ENCODE assay signal across 10 cellular contexts in the genomic region with DNA sequence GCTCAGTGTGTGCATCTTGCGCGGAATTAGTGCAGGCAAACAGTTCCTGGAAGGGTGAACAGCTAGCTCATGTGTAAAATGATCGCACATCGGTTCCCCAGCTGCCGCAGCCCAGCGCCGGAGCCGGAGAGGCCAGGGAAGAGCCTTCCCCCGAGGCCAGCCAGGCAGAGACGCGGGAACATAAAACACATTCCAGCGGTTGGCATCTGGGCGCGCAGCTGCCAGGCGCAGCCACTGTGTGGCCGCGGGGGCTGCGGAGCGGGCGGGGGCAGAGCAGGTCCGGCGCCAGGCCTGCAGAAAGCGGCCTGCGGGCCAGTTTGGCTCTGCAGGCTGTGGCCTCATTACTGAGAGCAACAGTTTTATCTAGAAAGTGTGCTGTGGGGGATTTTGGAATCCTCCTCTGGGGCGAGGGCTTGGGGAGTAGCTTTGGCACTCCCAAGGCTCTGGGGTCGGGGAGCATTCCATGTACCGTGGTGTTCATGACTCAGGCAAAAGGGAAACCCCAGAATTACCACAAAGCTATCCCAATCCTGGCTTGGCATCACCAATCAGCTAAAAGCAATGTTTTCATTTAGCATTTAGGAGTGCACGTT.
DNase-seq lines count a peak whose midpoint lies in the region; ATAC-seq and TF ChIP-seq lines count a peak whose summit lies in the region.
"Had no signal": no experiment of that assay in that cellular context is flagged by ENCODE, and none has a peak within 500 bp of the region (broad histone marks: within the 10 kb centered on the region; RNA-seq: fewer than 3 reads in every experiment).

No MANE protein-coding gene starts in this region.

- H3K9me3 Mint-ChIP-seq in endothelial cell (ENCODE audit: unreplicated experiment) = no peaks in the 10 kb centered on the region
- H3K9me3 Mint-ChIP-seq in activated CD4-positive, alpha-beta memory T cell treated with anti-CD3 and anti-CD28 coated beads, Interleukin-2, amount 10 ng/mL, durations not matched to agents 7 days and 5 days = no peaks in the 10 kb centered on the region
- no peaks in the 10 kb centered on the region for H3K9me3 Mint-ChIP-seq in CD8-positive, alpha-beta T cell

- H2BK120ac ChIP-seq in mesenchymal stem cell (ENCODE audit: low read depth, low read length) = peak overlapping the region; percentile 94

- H3K4ac ChIP-seq in mesenchymal stem cell (ENCODE audit: low read depth in 1 of 2, low read length in 2 of 2) = peak overlapping the region; percentile 47 to 75

- H3K27ac ChIP-seq in A673 (ENCODE audit: low read depth, low read length, poor library complexity, severe bottlenecking) = no peak overlapping the region
- peak overlapping the region; percentile 61 for H3K27ac ChIP-seq in mesenchymal stem cell (ENCODE audit: low read length, poor library complexity, severe bottlenecking)
- H3K27ac ChIP-seq in CD8-positive, alpha-beta T cell (ENCODE audit: low read depth, low read length) = no peak overlapping the region

- CTCF ChIA-PET in A673 (lab: Charles Lee) = interaction anchor here (0.6 kb wide), 1 partner anchor 182 kb away, joined by 3 read pairs; no protein-coding TSS in a partner anchor
- CTCF ChIA-PET in activated CD4-positive, alpha-beta memory T cell treated with anti-CD3 and anti-CD28 coated beads, Interleukin-2, amount 10 ng/mL, durations not matched to agents 7 days and 5 days (lab: Charles Lee) = interaction anchor here (0.7 kb wide), 1 partner anchor 342 kb away, joined by 4 read pairs; no protein-coding TSS in a partner anchor
- CTCF ChIA-PET in CD8-positive, alpha-beta T cell (lab: Charles Lee) = no interaction called here

- POLR2A ChIA-PET in A673 (lab: Charles Lee; ENCODE audit: low non-redundant PET) = no interaction called here
- POLR2A ChIA-PET in activated CD4-positive, alpha-beta memory T cell treated with anti-CD3 and anti-CD28 coated beads, Interleukin-2, amount 10 ng/mL, durations not matched to agents 7 days and 5 days (lab: Charles Lee) = no interaction called here
- POLR2A ChIA-PET in CD8-positive, alpha-beta T cell (lab: Charles Lee) = interaction anchor here (1.2 kb wide), 1 partner anchor 515 kb away, joined by 3 read pairs; the partner anchor contains the start of genes PEX1 and RBM48

- peak overlapping the region; percentile 3 for H3K4me3 Mint-ChIP-seq in endothelial cell (ENCODE audit: unreplicated experiment)
- no peak overlapping the region for H3K4me3 Mint-ChIP-seq in activated CD4-positive, alpha-beta memory T cell treated with anti-CD3 and anti-CD28 coated beads, Interleukin-2, amount 10 ng/mL, durations not matched to agents 7 days and 5 days
- no peak overlapping the region for H3K4me3 Mint-ChIP-seq in CD8-positive, alpha-beta T cell

- peak overlapping the region in 1 of 2 experiments; percentile 65 for H3K14ac ChIP-seq in mesenchymal stem cell (ENCODE audit: low read length in 2 of 2)

- H3K27ac Mint-ChIP-seq in endothelial cell (ENCODE audit: unreplicated experiment) = no peak overlapping the region
- H3K27ac Mint-ChIP-seq in activated CD4-positive, alpha-beta memory T cell treated with anti-CD3 and anti-CD28 coated beads, Interleukin-2, amount 10 ng/mL, durations not matched to agents 7 days and 5 days = no peak overlapping the region
- no peak overlapping the region for H3K27ac Mint-ChIP-seq in CD8-positive, alpha-beta T cell
- H3K27ac Mint-ChIP-seq: CD14-positive monocyte had no signal

- peak overlapping the region; percentile 77 for H4K91ac ChIP-seq in mesenchymal stem cell (ENCODE audit: low read length)

- no peaks in the 10 kb centered on the region for H3K9me3 ChIP-seq in A673 (ENCODE audit: low read depth, low read length, poor library complexity, severe bottlenecking)
- peaks cover 1% of the 10 kb centered on the region; the same call in 1 of the 2 replicates for H3K9me3 ChIP-seq in MG63
- no peaks in the 10 kb centered on the region for H3K9me3 ChIP-seq in mesenchymal stem cell (ENCODE audit: control insufficient read depth, low read length)
- H3K9me3 ChIP-seq in CD8-positive, alpha-beta T cell (ENCODE audit: low read length) = no peaks in the 10 kb centered on the region

- peak overlapping the region; percentile 62 for H4K8ac ChIP-seq in mesenchymal stem cell (ENCODE audit: low read length)

- intact Hi-C loops in A673 (cut with micrococcal nuclease; ENCODE audit: unreplicated experiment) = no loop called here
- intact Hi-C loops in CD8-positive, alpha-beta T cell (cut with DNase I, micrococcal nuclease) = no loop called here

- H3K4me3 ChIP-seq in A673 (ENCODE audit: low read depth, low read length, poor library complexity, severe bottlenecking) = no peak overlapping the region
- peak overlapping the region; percentile 24 for H3K4me3 ChIP-seq in MG63
- H3K4me3 ChIP-seq in mesenchymal stem cell (ENCODE audit: insufficient read depth in 1 of 2, low read depth in 1 of 2, low read length in 2 of 2) = peak overlapping the region in 1 of 2 experiments; percentile 70
- no peak overlapping the region for H3K4me3 ChIP-seq in CD8-positive, alpha-beta T cell (ENCODE audit: low read depth, low read length)

- DNase-seq in A673 (ENCODE audit: low spot score) = peak; percentile 22
- DNase-seq in MG63 = peak; percentile 89
- DNase-seq in endothelial cell (ENCODE audit: low spot score) = peak; percentile 32
- peak; percentile 90 for DNase-seq in mesenchymal stem cell
- DNase-seq in occipital lobe (lab: John Stamatoyannopoulos, UW) = no peak
- DNase-seq in activated CD4-positive, alpha-beta memory T cell treated with anti-CD3 and anti-CD28 coated beads, Interleukin-2, amount 10 ng/mL, durations not matched to agents 7 days and 5 days = no peak
- no peak for DNase-seq in CD8-positive, alpha-beta T cell
- DNase-seq in NCI-H2081 (lab: John Stamatoyannopoulos, UW) = no peak
- DNase-seq: GOT3 had no signal

- H3K27me3 Mint-ChIP-seq in endothelial cell (ENCODE audit: unreplicated experiment) = peaks cover 2% of the 10 kb centered on the region
- H3K27me3 Mint-ChIP-seq in activated CD4-positive, alpha-beta memory T cell treated with anti-CD3 and anti-CD28 coated beads, Interleukin-2, amount 10 ng/mL, durations not matched to agents 7 days and 5 days = no peaks in the 10 kb centered on the region
- H3K27me3 Mint-ChIP-seq in CD8-positive, alpha-beta T cell (ENCODE audit: low read depth) = peaks cover 4% of the 10 kb centered on the region

- H3K27me3 ChIP-seq in A673 (replicated peaks; ENCODE audit: insufficient read depth, low read depth, low read length, poor library complexity) = no peaks in the 10 kb centered on the region
- no peaks in the 10 kb centered on the region for H3K27me3 ChIP-seq in MG63
- H3K27me3 ChIP-seq in mesenchymal stem cell (ENCODE audit: control insufficient read depth in 1 of 2, insufficient read depth in 1 of 2, low read length in 2 of 2) = no peaks in the 10 kb centered on the region
- no peaks in the 10 kb centered on the region for H3K27me3 ChIP-seq in CD8-positive, alpha-beta T cell (ENCODE audit: insufficient read depth, low read length)

- H2BK12ac ChIP-seq in mesenchymal stem cell (ENCODE audit: low read length in 2 of 2) = peak overlapping the region; percentile 29 to 51

- H3K79me1 ChIP-seq in mesenchymal stem cell (replicated peaks; ENCODE audit: low read length, poor library complexity, severe bottlenecking) = no peaks in the 10 kb centered on the region

- 10% methylated on average over 28 of the region's 28 CpGs for WGBS in mesenchymal stem cell

- peak overlapping the region; percentile 80 for H2BK15ac ChIP-seq in mesenchymal stem cell (ENCODE audit: low read depth, poor library complexity, severe bottlenecking)

- peak overlapping the region; percentile 80 for H3K9ac ChIP-seq in mesenchymal stem cell (ENCODE audit: low read length)

- H3K18ac ChIP-seq in mesenchymal stem cell (ENCODE audit: low read depth in 1 of 2, low read length in 2 of 2) = peak overlapping the region; percentile 89 to 90

- peak overlapping the region; percentile 49 for H3K4me2 ChIP-seq in mesenchymal stem cell (ENCODE audit: low read length, poor library complexity, severe bottlenecking)

- H3K36me3 ChIP-seq in A673 (ENCODE audit: insufficient read depth, low read length, poor library complexity, severe bottlenecking) (no peaks in the 10 kb centered on the region), MG63 (no peaks in the 10 kb centered on the region), mesenchymal stem cell (ENCODE audit: control insufficient read depth in 1 of 2, insufficient read depth in 2 of 2, low read depth in 1 of 2, low read length in 2 of 2) (no peaks in the 10 kb centered on the region)
- H3K36me3 ChIP-seq in CD8-positive, alpha-beta T cell (ENCODE audit: insufficient read depth, low read length) = no peaks in the 10 kb centered on the region

- peak overlapping the region in 1 of 2 experiments; percentile 50 for H3K23ac ChIP-seq in mesenchymal stem cell (ENCODE audit: low read length in 2 of 2)

- no peak for TF ChIP-seq CTCF in A673 (conservative IDR thresholded peaks at IDR 0.05; ENCODE audit: low read depth, low read length)
- TF ChIP-seq CTCF in endothelial cell (IDR thresholded peaks at IDR 0.05; ENCODE audit: unreplicated experiment) = no peak
- no peak for TF ChIP-seq CTCF in CD8-positive, alpha-beta T cell (IDR thresholded peaks at IDR 0.05)

- H3K4me1 ChIP-seq in A673 (ENCODE audit: insufficient read depth, low read length, poor library complexity, severe bottlenecking) (peaks cover 4% of the 10 kb centered on the region), mesenchymal stem cell (ENCODE audit: control insufficient read depth, insufficient read depth, low read depth, low read length) (peaks cover 11% of the 10 kb centered on the region)
- H3K4me1 ChIP-seq in CD8-positive, alpha-beta T cell (ENCODE audit: insufficient read depth, low read length) = no peaks in the 10 kb centered on the region

- no peak overlapping the region for H2BK5ac ChIP-seq in mesenchymal stem cell (ENCODE audit: low read depth, low read length, poor library complexity, severe bottlenecking)

- H3K4me1 Mint-ChIP-seq in endothelial cell (ENCODE audit: unreplicated experiment) = peaks cover 2% of the 10 kb centered on the region
- peaks cover 8% of the 10 kb centered on the region for H3K4me1 Mint-ChIP-seq in activated CD4-positive, alpha-beta memory T cell treated with anti-CD3 and anti-CD28 coated beads, Interleukin-2, amount 10 ng/mL, durations not matched to agents 7 days and 5 days
- no peaks in the 10 kb centered on the region for H3K4me1 Mint-ChIP-seq in CD8-positive, alpha-beta T cell (ENCODE audit: low read depth)

- no peaks in the 10 kb centered on the region for H3K36me3 Mint-ChIP-seq in endothelial cell (ENCODE audit: low read depth, unreplicated experiment)
- H3K36me3 Mint-ChIP-seq in activated CD4-positive, alpha-beta memory T cell treated with anti-CD3 and anti-CD28 coated beads, Interleukin-2, amount 10 ng/mL, durations not matched to agents 7 days and 5 days (ENCODE audit: low read depth) = no peaks in the 10 kb centered on the region
- no peaks in the 10 kb centered on the region for H3K36me3 Mint-ChIP-seq in CD8-positive, alpha-beta T cell
- H3K36me3 Mint-ChIP-seq: CD14-positive monocyte had no signal

- H2AK5ac ChIP-seq in mesenchymal stem cell (ENCODE audit: low read length, severe bottlenecking) = no peak overlapping the region

- no peak for ATAC-seq in CD8-positive, alpha-beta T cell

- H2AFZ ChIP-seq in mesenchymal stem cell (ENCODE audit: low read depth, low read length) = peak overlapping the region; percentile 79

- BruUV-seq in A673 (replicated peaks; lab: Mats Ljungman, UMichigan) = no TSS peak

Comparison
In these comparisons a context has a peak if more than half of its experiments do, and no peak if none do; other contexts are left out.
1. DNase-seq: peak in A673 (single experiment), MG63 (single experiment), endothelial cell (single experiment) and mesenchymal stem cell (single experiment); none in occipital lobe (single experiment), activated CD4-positive, alpha-beta memory T cell treated with anti-CD3 and anti-CD28 coated beads, Interleukin-2, amount 10 ng/mL, durations not matched to agents 7 days and 5 days (single experiment), CD8-positive, alpha-beta T cell (0 of 7) and NCI-H2081 (0 of 2).